Comparison of ENCODE assay signal across 1 cellular context in genomic region chr11:61704838-61705237, GRCh38.
TF ChIP-seq lines count a peak whose summit lies in the region.

No MANE protein-coding gene starts in this region.

TF ChIP-seq in K562, 482 proteins besides CTCF, POLR2A, EP300 and RAD21 (continued from another document):
- TF ChIP-seq BCLAF1 (IDR thresholded peaks at IDR 0.05; ENCODE audit: borderline replicate concordance in 1 of 2, control insufficient read depth in 1 of 2, low read depth in 2 of 2, low read length in 1 of 2) (no peak), RNF2 (IDR thresholded peaks at IDR 0.05) (0 out of 2 replicates have a peak, but pooled peaks have one; percentile 20), NR0B1 (IDR thresholded peaks at IDR 0.05; ENCODE audit: partially characterized antibody) (no peak), CREM (IDR thresholded peaks at IDR 0.05; ENCODE audit: low read depth) (no peak), U2AF1 (optimal IDR thresholded peaks at IDR 0.05; ENCODE audit: low read depth, low read length) (no peak), ZHX1 (conservative IDR thresholded peaks at IDR 0.05; ENCODE audit: low read length) (no peak), AFF1 (IDR thresholded peaks at IDR 0.05; ENCODE audit: low read depth in 1 of 2, partially characterized antibody in 2 of 2) (peak in 1 of 2 experiments; percentile 48), KDM2B (CRISPR knock-in tag; IDR thresholded peaks at IDR 0.05) (peak; percentile 98), ZNF239 (CRISPR knock-in tag; IDR thresholded peaks at IDR 0.05) (no peak), KLF1 (tag; IDR thresholded peaks at IDR 0.05) (no peak), NFATC3 (IDR thresholded peaks at IDR 0.05) (peak; percentile 99), TOE1 (IDR thresholded peaks at IDR 0.05; ENCODE audit: borderline replicate concordance) (no peak), TOE1 (CRISPR knock-in tag; IDR thresholded peaks at IDR 0.05; ENCODE audit: borderline replicate concordance, low read depth) (no peak), SNIP1 (IDR thresholded peaks at IDR 0.05; ENCODE audit: low read depth) (peak; percentile 88), BCOR (IDR thresholded peaks at IDR 0.05) (peak; percentile 61; the same call in 1 of the 2 replicates), TGIF2 (CRISPR knock-in tag; IDR thresholded peaks at IDR 0.05) (no peak), KDM1A (IDR thresholded peaks at IDR 0.05) (peak in 1 of 2 experiments; percentile 87; a peak in 2 of 4 replicates)
